8 cellular contexts compared by ENCODE assay signal in genomic region chr3:88150371-88150770, GRCh38. TPM values are rescaled to one million over a fixed set of nuclear protein-coding genes. Genes with fewer than 3 reads are reported as not detected.
DNase-seq lines count a peak whose midpoint lies in the region; ATAC-seq and TF ChIP-seq lines count a peak whose summit lies in the region.

No MANE protein-coding gene starts in this region.

- TF ChIP-seq CTCF in Caco-2 (IDR thresholded peaks at IDR 0.05; ENCODE audit: insufficient read depth in 1 of 2, low read depth in 1 of 2, low read length in 1 of 2, severe bottlenecking in 1 of 2, unreplicated experiment in 1 of 2) (no peak), right atrium auricular region (IDR thresholded peaks at IDR 0.05) (no peak), gastrocnemius medialis (IDR thresholded peaks at IDR 0.05 in 4 of 5, conservative IDR thresholded peaks at IDR 0.05 in 1 of 5) (no peak)

- BruUV-seq in Caco-2 (replicated peaks; lab: Mats Ljungman, UMichigan) = TSS peak; percentile 51

- TF ChIP-seq POLR2A in gastrocnemius medialis (IDR thresholded peaks at IDR 0.05) = no peak

- no peaks in the 10 kb centered on the region for H3K27me3 Mint-ChIP-seq in Caco-2 (ENCODE audit: insufficient read depth, unreplicated experiment)
- no peaks in the 10 kb centered on the region for H3K27me3 Mint-ChIP-seq in activated T-cell treated with anti-CD3 and anti-CD28 coated beads, Interleukin-2, amount 50 U/mL, for 24 hours

- peak; percentile 16 for ATAC-seq in GM21367 (IDR thresholded peaks at IDR 0.05; ENCODE audit: unreplicated experiment)
- no peak for ATAC-seq in gastrocnemius medialis

- in situ Hi-C loops in gastrocnemius medialis (cut with MboI; ENCODE audit: low sequenced_read_pairs in 4 of 4) = no loop called here

- under 1% methylated on average over 8 of the region's 8 CpGs for WGBS in HUES64

- H3K4me1 ChIP-seq in Caco-2 = no peaks in the 10 kb centered on the region
- H3K4me1 ChIP-seq in HUES64 (ENCODE audit: insufficient read depth, low read length) = peaks cover 15% of the 10 kb centered on the region; the same call in 1 of the 2 replicates
- peaks cover 0 to 31% of the 10 kb centered on the region in 2 donors for H3K4me1 ChIP-seq in right atrium auricular region
- peaks cover 15 to 18% of the 10 kb centered on the region in 2 donors for H3K4me1 ChIP-seq in gastrocnemius medialis

- no peak for DNase-seq in Caco-2
- no peak for DNase-seq in activated T-cell treated with anti-CD3 and anti-CD28 coated beads, Interleukin-2, amount 50 U/mL, for 24 hours
- DNase-seq in right atrium auricular region (ENCODE audit: low spot score) = no peak
- DNase-seq in gastrocnemius medialis = no peak
- no peak for DNase-seq in kidney glomerular epithelial cell (lab: John Stamatoyannopoulos, UW)
- DNase-seq in DMS 273 (lab: John Stamatoyannopoulos, UW; ENCODE audit: unreplicated experiment) = no peak

- peaks cover 22% of the 10 kb centered on the region for H3K36me3 Mint-ChIP-seq in Caco-2 (ENCODE audit: insufficient read depth, unreplicated experiment)
- H3K36me3 Mint-ChIP-seq in activated T-cell treated with anti-CD3 and anti-CD28 coated beads, Interleukin-2, amount 50 U/mL, for 24 hours (ENCODE audit: low read depth) = peaks cover 44% of the 10 kb centered on the region

- POLR2A ChIA-PET in Caco-2 (lab: Charles Lee) = interaction anchor here (0.6 to 1.2 kb wide), 2 partner anchors 91 to 1240 kb away, joined by 5 to 13 read pairs; partner anchors contain the start of genes CGGBP1 and ZNF654

- H3K36me3 ChIP-seq in Caco-2 (ENCODE audit: control insufficient read depth, insufficient read depth, low read length) (no peaks in the 10 kb centered on the region), HUES64 (ENCODE audit: insufficient read depth, low read length) (peaks cover 27% of the 10 kb centered on the region), right atrium auricular region (peaks cover 15% of the 10 kb centered on the region), gastrocnemius medialis (peaks cover 0 to 20% of the 10 kb centered on the region in 2 donors)

- H3K9me3 ChIP-seq in Caco-2 (no peaks in the 10 kb centered on the region), HUES64 (ENCODE audit: insufficient read depth, low read depth, low read length) (no peaks in the 10 kb centered on the region), right atrium auricular region (no peaks in the 10 kb centered on the region), gastrocnemius medialis (no peaks in the 10 kb centered on the region)

- no peaks in the 10 kb centered on the region for H3K27me3 ChIP-seq in Caco-2 (replicated peaks; ENCODE audit: control insufficient read depth, insufficient read depth, low read length)
- no peaks in the 10 kb centered on the region for H3K27me3 ChIP-seq in HUES64 (ENCODE audit: insufficient read depth, low read length)
- H3K27me3 ChIP-seq in right atrium auricular region = no peaks in the 10 kb centered on the region
- H3K27me3 ChIP-seq in gastrocnemius medialis = no peaks in the 10 kb centered on the region

- no peaks in the 10 kb centered on the region for H3K9me3 Mint-ChIP-seq in Caco-2 (ENCODE audit: unreplicated experiment)
- H3K9me3 Mint-ChIP-seq in activated T-cell treated with anti-CD3 and anti-CD28 coated beads, Interleukin-2, amount 50 U/mL, for 24 hours = no peaks in the 10 kb centered on the region

- peaks cover 6% of the 10 kb centered on the region for H3K4me1 Mint-ChIP-seq in Caco-2 (ENCODE audit: low read depth, unreplicated experiment)
- peaks cover 44% of the 10 kb centered on the region for H3K4me1 Mint-ChIP-seq in activated T-cell treated with anti-CD3 and anti-CD28 coated beads, Interleukin-2, amount 50 U/mL, for 24 hours (ENCODE audit: low read depth)

- intact Hi-C loops in Caco-2 (cut with micrococcal nuclease; ENCODE audit: unreplicated experiment) = no loop called here
- intact Hi-C loops in gastrocnemius medialis (cut with DNase I; ENCODE audit: low total_unique reads) = loop anchor here (1.0 kb wide), 1 partner anchor 91 kb away; the partner anchor contains the start of genes CGGBP1 and ZNF654

- peak overlapping the region; percentile 95 for H3K4me3 Mint-ChIP-seq in Caco-2 (ENCODE audit: unreplicated experiment)
- peak overlapping the region; percentile 94 for H3K4me3 Mint-ChIP-seq in activated T-cell treated with anti-CD3 and anti-CD28 coated beads, Interleukin-2, amount 50 U/mL, for 24 hours

- peak overlapping the region; percentile 98; the same call in 1 of the 2 replicates for H3K27ac ChIP-seq in HUES64 (ENCODE audit: low read depth, low read length)
- peak overlapping the region; percentile 95 for H3K27ac ChIP-seq in right atrium auricular region
- peak overlapping the region; percentile 89 to 94 (median 90) for H3K27ac ChIP-seq in gastrocnemius medialis

- CTCF ChIA-PET in Caco-2 (lab: Charles Lee) = no interaction called here

- H3K4me3 ChIP-seq in Caco-2 (ENCODE audit: low read depth, low read length) (peak overlapping the region; percentile 70), HUES64 (ENCODE audit: low read length) (peak overlapping the region; percentile 86), right atrium auricular region (peak overlapping the region; percentile 75 to 89), gastrocnemius medialis (peak overlapping the region; percentile 75 to 96 (median 90))

- peak overlapping the region; percentile 96 for H3K27ac Mint-ChIP-seq in Caco-2 (ENCODE audit: unreplicated experiment)
- H3K27ac Mint-ChIP-seq in activated T-cell treated with anti-CD3 and anti-CD28 coated beads, Interleukin-2, amount 50 U/mL, for 24 hours = peak overlapping the region; percentile 99

- H3K9ac ChIP-seq in HUES64 (ENCODE audit: low read depth, low read length) = peak overlapping the region; percentile 98

RNA-seq across cellular contexts. Expression of gene C3orf38, which starts 0.6 kb away (rescaled TPM):
- total RNA-seq in Caco-2 (2022) (20.4 and 22.8 TPM in 2 replicates), right atrium auricular region (10 to 100 TPM; 12.0 to 12.5 TPM), gastrocnemius medialis (10 to 100 TPM in 1 of 4 donors, 1 to 10 TPM in 3; 6.0 to 14.5 (median 8.5) TPM)
- 29.2 TPM for polyA plus RNA-seq in HUES64 (2013, experiment 1 of 2)
- 29.9 TPM for polyA plus RNA-seq in HUES64 (2013, experiment 2 of 2)
